8 cellular contexts compared by ENCODE assay signal in genomic region chr11:30333405-30333804, GRCh38. TPM values are rescaled to one million over a fixed set of nuclear protein-coding genes. Genes with fewer than 3 reads are reported as not detected.
DNase-seq lines count a peak whose midpoint lies in the region; ATAC-seq, FAIRE-seq and TF ChIP-seq lines count a peak whose summit lies in the region.

No MANE protein-coding gene starts in this region.

- DNase-seq in CD4-positive, CD25-positive, alpha-beta regulatory T cell: peak in 1 of 3 donors; percentile 41
- DNase-seq in LNCaP clone FGC (ENCODE audit: low read depth) (no peak), epithelial cell of proximal tubule (ENCODE audit: low read depth) (no peak), GDM1 (lab: John Stamatoyannopoulos, UW) (no peak), RCC 7860 (ENCODE audit: low spot score) (no peak), putamen (ENCODE audit: low spot score) (no peak)
- no peak for DNase-seq in activated CD4-positive, alpha-beta T cell treated with anti-CD3 and anti-CD28 coated beads for 48 hours

- TF ChIP-seq CTCF in LNCaP clone FGC (IDR thresholded peaks at IDR 0.05; ENCODE audit: control insufficient read depth, extremely low read depth, insufficient read depth) (peak; percentile 67), epithelial cell of proximal tubule (conservative IDR thresholded peaks at IDR 0.05; ENCODE audit: low read depth, low read length) (peak; percentile 78)

- no peak overlapping the region for H3K27ac ChIP-seq in CD4-positive, CD25-positive, alpha-beta regulatory T cell (ENCODE audit: insufficient read depth, low read length, poor library complexity, severe bottlenecking)

- H3K4me3 ChIP-seq in CD4-positive, CD25-positive, alpha-beta regulatory T cell (ENCODE audit: low read depth, low read length): no peak overlapping the region
- H3K4me3 ChIP-seq in LNCaP clone FGC (ENCODE audit: low read depth, low read length) (no peak overlapping the region), epithelial cell of proximal tubule (ENCODE audit: low read depth, low read length) (no peak overlapping the region)

- peak overlapping the region in 2 of 3 donors; percentile 11 to 70 for H3K27ac Mint-ChIP-seq in CD4-positive, CD25-positive, alpha-beta regulatory T cell

- H3K4me1 Mint-ChIP-seq in CD4-positive, CD25-positive, alpha-beta regulatory T cell: peaks cover 16 to 36% (median 28%) of the 10 kb centered on the region in 4 donors

- H3K4me3 Mint-ChIP-seq in CD4-positive, CD25-positive, alpha-beta regulatory T cell: no peak overlapping the region

- H3K9me3 Mint-ChIP-seq in CD4-positive, CD25-positive, alpha-beta regulatory T cell: no peaks in the 10 kb centered on the region

- no peak for ATAC-seq in CD4-positive, CD25-positive, alpha-beta regulatory T cell (ENCODE audit: low read depth in 2 of 2)
- peak; percentile 71 for ATAC-seq in GM19452 (IDR thresholded peaks at IDR 0.05; ENCODE audit: unreplicated experiment)

- no peak for FAIRE-seq in RCC 7860 (lab: Jason Lieb, UNC)

- no peaks in the 10 kb centered on the region for H3K9me3 ChIP-seq in CD4-positive, CD25-positive, alpha-beta regulatory T cell (ENCODE audit: control insufficient read depth in 2 of 2, low read length in 2 of 2)

- H3K36me3 ChIP-seq in CD4-positive, CD25-positive, alpha-beta regulatory T cell (ENCODE audit: control insufficient read depth, insufficient read depth, low read length): peaks cover 75% of the 10 kb centered on the region

- peaks cover 38% of the 10 kb centered on the region for H3K36me3 Mint-ChIP-seq in CD4-positive, CD25-positive, alpha-beta regulatory T cell

- H3K27me3 Mint-ChIP-seq in CD4-positive, CD25-positive, alpha-beta regulatory T cell: no peaks in the 10 kb centered on the region

- peaks cover 4% of the 10 kb centered on the region for H3K4me1 ChIP-seq in CD4-positive, CD25-positive, alpha-beta regulatory T cell (ENCODE audit: control insufficient read depth, insufficient read depth, low read length, poor library complexity, severe bottlenecking)

- no peaks in the 10 kb centered on the region for H3K27me3 ChIP-seq in CD4-positive, CD25-positive, alpha-beta regulatory T cell (ENCODE audit: control insufficient read depth, insufficient read depth, low read length)

RNA-seq across cellular contexts. Expression of gene ARL14EP, which starts 10.5 kb away (rescaled TPM):
- 23.3 TPM for total RNA-seq in CD4-positive, CD25-positive, alpha-beta regulatory T cell
- polyA plus RNA-seq in CD4-positive, CD25-positive, alpha-beta regulatory T cell: 10 to 100 TPM; 50.6 to 82.1 (median 60.8) TPM
- total RNA-seq in epithelial cell of proximal tubule: 13.7 and 15.2 TPM in 2 replicates
